Comparison of ENCODE assay signal across 16 cellular contexts in the genomic region with DNA sequence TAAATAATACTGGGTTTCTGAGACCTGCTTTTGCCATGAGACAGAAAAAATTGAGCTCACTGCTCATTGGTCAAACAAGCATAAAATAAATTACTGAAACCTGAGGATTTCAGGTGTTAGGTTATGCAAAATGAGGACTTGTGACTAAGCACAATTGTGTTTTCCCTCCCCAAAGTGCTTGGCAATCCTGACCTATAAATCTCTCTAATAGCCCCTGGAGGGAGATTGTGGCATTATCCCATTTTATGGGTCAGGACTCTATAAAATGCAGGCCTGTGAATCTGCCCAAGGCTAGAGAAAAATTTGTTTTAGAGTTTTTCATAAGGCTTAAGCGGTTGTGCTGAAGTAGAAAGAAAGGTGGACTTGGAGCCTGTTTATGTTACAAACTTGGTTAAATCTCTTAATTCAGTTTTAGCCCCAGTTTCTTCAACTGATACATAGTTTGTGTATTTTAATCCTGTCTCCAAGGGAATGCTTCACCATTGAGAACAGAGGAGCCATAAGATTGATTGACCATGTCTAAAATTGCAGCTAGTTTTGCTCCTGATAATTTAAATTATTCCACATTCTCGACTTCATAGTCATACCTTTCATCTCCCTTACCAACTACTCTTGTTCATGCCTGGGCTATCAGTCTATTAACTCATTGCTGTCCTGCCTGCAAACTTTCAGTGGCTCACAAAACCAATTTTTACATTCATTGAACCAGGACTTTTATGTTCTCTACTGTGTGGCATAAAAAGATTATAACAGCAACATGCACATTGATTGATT.
"Had no signal": no experiment of that assay in that cellular context is flagged by ENCODE, and none has a peak within 500 bp of the region (broad histone marks: within the 10 kb centered on the region; RNA-seq: fewer than 3 reads in every experiment).

No MANE protein-coding gene starts in this region.

- H3K4me3 ChIP-seq: adrenal gland, uterus had no signal

- H3K9me3 Mint-ChIP-seq: dendritic cell treated with granulocyte-macrophage colony-stimulating factor and Interleukin-4, amounts not matched to agents 40 ng/mL and 50 ng/mL, for 4 days had no signal

- DNase-seq: activated CD4-positive, alpha-beta T cell treated with anti-CD3 and anti-CD28 coated beads for 4 hours; activated naive CD4-positive, alpha-beta T cell treated with anti-CD3 and anti-CD28 coated beads, Interleukin-2, amount 10 ng/mL, durations not matched to agents 7 days and 5 days; adrenal gland; cerebellar nuclear complex; hypothalamus; immature natural killer cell; stimulated activated CD4-positive, alpha-beta T cell treated with anti-CD3 and anti-CD28 coated beads, Interleukin-15, amount 100 ng/mL, for 24 hours; stimulated activated CD4-positive, alpha-beta T cell treated with anti-CD3 and anti-CD28 coated beads, Interleukin-4, amount 100 ng/mL, for 24 hours; T-cell; T1000; uterus; WERI-Rb-1 had no signal

- H3K27ac ChIP-seq: adrenal gland, brain microvascular endothelial cell, uterus, WERI-Rb-1 had no signal

- H3K36me3 ChIP-seq: adrenal gland, brain microvascular endothelial cell, uterus, WERI-Rb-1 had no signal

- ATAC-seq: T-cell had no signal

- H3K27me3 Mint-ChIP-seq: activated naive CD4-positive, alpha-beta T cell treated with anti-CD3 and anti-CD28 coated beads, Interleukin-2, amount 10 ng/mL, durations not matched to agents 7 days and 5 days; dendritic cell treated with granulocyte-macrophage colony-stimulating factor and Interleukin-4, amounts not matched to agents 40 ng/mL and 50 ng/mL, for 4 days; stimulated activated naive CD8-positive, alpha-beta T cell treated with anti-CD3 and anti-CD28 coated beads, Interleukin-15, Interleukin-2, amounts not matched to agents 100 ng/mL and 50 ng/mL, for 24 hours; T-cell had no signal

- H3K27ac Mint-ChIP-seq: activated naive CD4-positive, alpha-beta T cell treated with anti-CD3 and anti-CD28 coated beads, Interleukin-2, amount 10 ng/mL, durations not matched to agents 7 days and 5 days; activated T-helper 2 cell treated with anti-CD3 and anti-CD28 coated beads, Interferon-gamma antibody, Interleukin-2, Interleukin-4, amounts not matched to agents 10 μg/mL and 5 μg/mL and 100 μg/mL, durations not matched to agents 14 hours and 24 hours and 36 hours; dendritic cell treated with granulocyte-macrophage colony-stimulating factor and Interleukin-4, amounts not matched to agents 40 ng/mL and 50 ng/mL, for 4 days; immature natural killer cell; stimulated activated naive CD8-positive, alpha-beta T cell treated with anti-CD3 and anti-CD28 coated beads, Interleukin-15, Interleukin-2, amounts not matched to agents 100 ng/mL and 50 ng/mL, for 24 hours; T-cell had no signal

- H3K4me3 Mint-ChIP-seq: activated naive CD4-positive, alpha-beta T cell treated with anti-CD3 and anti-CD28 coated beads, Interleukin-2, amount 10 ng/mL, durations not matched to agents 7 days and 5 days; dendritic cell treated with granulocyte-macrophage colony-stimulating factor and Interleukin-4, amounts not matched to agents 40 ng/mL and 50 ng/mL, for 4 days; immature natural killer cell; stimulated activated naive CD8-positive, alpha-beta T cell treated with anti-CD3 and anti-CD28 coated beads, Interleukin-15, Interleukin-2, amounts not matched to agents 100 ng/mL and 50 ng/mL, for 24 hours; T-cell had no signal

- H3K27me3 ChIP-seq: adrenal gland, brain microvascular endothelial cell, uterus had no signal

- H3K36me3 Mint-ChIP-seq: activated naive CD4-positive, alpha-beta T cell treated with anti-CD3 and anti-CD28 coated beads, Interleukin-2, amount 10 ng/mL, durations not matched to agents 7 days and 5 days; immature natural killer cell; T-cell had no signal

- H3K9me3 ChIP-seq: adrenal gland, uterus had no signal

- H3K4me1 Mint-ChIP-seq: activated naive CD4-positive, alpha-beta T cell treated with anti-CD3 and anti-CD28 coated beads, Interleukin-2, amount 10 ng/mL, durations not matched to agents 7 days and 5 days; immature natural killer cell; T-cell had no signal

- H3K4me1 ChIP-seq: adrenal gland, uterus had no signal
